In genomic region chr15:27770769-27771554, GRCh38 we compare ENCODE assay signal across 36 cellular contexts.
"Had no signal": no experiment of that assay in that cellular context is flagged by ENCODE, and none has a peak within 500 bp of the region (broad histone marks: within the 10 kb centered on the region; RNA-seq: fewer than 3 reads in every experiment).

No MANE protein-coding gene starts in this region.

- H3K36me3 Mint-ChIP-seq: activated CD4-positive, alpha-beta memory T cell treated with anti-CD3 and anti-CD28 coated beads for 36 hours; activated naive CD8-positive, alpha-beta T cell treated with anti-CD3 and anti-CD28 coated beads for 36 hours had no signal

- FAIRE-seq: astrocyte, TTC549 had no signal

- H3K27ac ChIP-seq: adrenal gland, body of pancreas, brain microvascular endothelial cell, breast epithelium, VCaP had no signal

- H3K27me3 ChIP-seq: adrenal gland, body of pancreas, brain microvascular endothelial cell, breast epithelium had no signal

- H3K4me3 ChIP-seq: adrenal gland, body of pancreas, breast epithelium had no signal

- H3K36me3 ChIP-seq: adrenal gland, brain microvascular endothelial cell, breast epithelium had no signal

- H3K4me1 Mint-ChIP-seq: activated B cell treated with CpG ODN at 0.5 μM for 24 hours; activated naive CD8-positive, alpha-beta T cell treated with anti-CD3 and anti-CD28 coated beads for 36 hours; activated T-helper 17 cell treated with anti-CD3 and anti-CD28 coated beads, Interleukin-2, amount 50 U/mL, for 72 hours had no signal

- DNase-seq: activated B cell treated with CpG ODN at 0.5 μM for 24 hours; activated CD4-positive, alpha-beta memory T cell treated with anti-CD3 and anti-CD28 coated beads for 36 hours; activated CD4-positive, alpha-beta T cell treated with anti-CD3 and anti-CD28 coated beads for 48 hours; activated CD4-positive, alpha-beta T cell treated with anti-CD3 and anti-CD28 coated beads, Interleukin-2, amount 50 U/mL, for 1 hour; activated CD4-positive, alpha-beta T cell treated with anti-CD3 and anti-CD28 coated beads, Interleukin-2, amount 50 U/mL, for 4 hours; activated CD4-positive, CD25-positive, alpha-beta regulatory T cell treated with anti-CD3 and anti-CD28 coated beads, Interleukin-2, amount 50 U/mL, for 72 hours; activated CD8-positive, alpha-beta memory T cell treated with anti-CD3 and anti-CD28 coated beads, Interleukin-2, amount 50 U/mL, for 4 hours; activated CD8-positive, alpha-beta T cell treated with anti-CD3 and anti-CD28 coated beads for 36 hours; activated effector memory CD4-positive, alpha-beta T cell treated with anti-CD3 and anti-CD28 coated beads, Interleukin-2, amount 50 U/mL, for 16 hours; activated gamma-delta T cell treated with Interleukin-2 at 50 U/mL for 16 hours; activated naive CD4-positive, alpha-beta T cell; activated naive CD4-positive, alpha-beta T cell treated with anti-CD3 and anti-CD28 coated beads for 36 hours; activated naive CD4-positive, alpha-beta T cell treated with anti-CD3 and anti-CD28 coated beads, Interleukin-2, amount 50 U/mL, for 16 hours; activated naive CD8-positive, alpha-beta T cell treated with anti-CD3 and anti-CD28 coated beads for 36 hours; activated T-cell treated with anti-CD3 and anti-CD28 coated beads for 4 hours; activated T-cell treated with anti-CD3 and anti-CD28 coated beads, Interleukin-2, amount 50 U/mL, for 1 hour; activated T-cell treated with anti-CD3 and anti-CD28 coated beads, Interleukin-2, amount 50 U/mL, for 4 hours; activated T-cell treated with anti-CD3 and anti-CD28 coated beads, Interleukin-2, amount 50 U/mL, for 72 hours; adrenal gland; amniotic stem cell; aorta; body of pancreas; brain microvascular endothelial cell; central memory CD4-positive, alpha-beta T cell; T-helper 1 cell; T-helper 2 cell; T-helper 9 cell had no signal

- H3K27me3 Mint-ChIP-seq: activated B cell treated with CpG ODN at 0.5 μM for 24 hours; activated CD4-positive, alpha-beta memory T cell treated with anti-CD3 and anti-CD28 coated beads for 36 hours; activated CD8-positive, alpha-beta T cell treated with anti-CD3 and anti-CD28 coated beads for 36 hours; activated T-helper 17 cell treated with anti-CD3 and anti-CD28 coated beads, Interleukin-2, amount 50 U/mL, for 72 hours had no signal

- H3K4me3 Mint-ChIP-seq: activated B cell treated with CpG ODN at 0.5 μM for 24 hours; activated CD4-positive, alpha-beta memory T cell treated with anti-CD3 and anti-CD28 coated beads for 36 hours; activated CD8-positive, alpha-beta T cell treated with anti-CD3 and anti-CD28 coated beads for 36 hours; activated naive CD4-positive, alpha-beta T cell treated with anti-CD3 and anti-CD28 coated beads for 36 hours; activated naive CD8-positive, alpha-beta T cell treated with anti-CD3 and anti-CD28 coated beads for 36 hours; activated T-cell treated with anti-CD3 and anti-CD28 coated beads, Interleukin-2, amount 50 U/mL, for 4 hours; activated T-cell treated with anti-CD3 and anti-CD28 coated beads, Interleukin-2, amount 50 U/mL, for 72 hours; activated T-helper 1 cell treated with anti-CD3 and anti-CD28 coated beads, Interleukin-12 subunit alpha, Interleukin-12 subunit beta, Interleukin-2, Interleukin-4 antibody, amounts not matched to agents 30 ng/mL and 10 ng/mL and 1 ng/mL, durations not matched to agents 14 hours and 24 hours and 36 hours; activated T-helper 17 cell treated with anti-CD3 and anti-CD28 coated beads, Interleukin-2, amount 50 U/mL, for 72 hours; T-helper 1 cell treated with Interleukin-12 subunit alpha and Interleukin-12 subunit beta and Interleukin-4 antibody, amounts not matched to agents 30 μg/mL and 1 μg/mL, for 36 hours; T-helper 2 cell treated with Interferon-gamma antibody and Interleukin-4, amounts not matched to agents 5 μg/mL and 100 μg/mL, for 36 hours had no signal

- H3K9me3 ChIP-seq: adrenal gland, body of pancreas had no signal

- H3K27ac Mint-ChIP-seq: activated B cell treated with CpG ODN at 0.5 μM for 24 hours; activated CD4-positive, alpha-beta memory T cell treated with anti-CD3 and anti-CD28 coated beads for 36 hours; activated CD8-positive, alpha-beta T cell treated with anti-CD3 and anti-CD28 coated beads for 36 hours; activated naive CD4-positive, alpha-beta T cell treated with anti-CD3 and anti-CD28 coated beads for 36 hours; activated naive CD4-positive, alpha-beta T cell treated with anti-CD3 and anti-CD28 coated beads, Interleukin-2, amount 50 U/mL, for 72 hours; activated naive CD8-positive, alpha-beta T cell treated with anti-CD3 and anti-CD28 coated beads for 36 hours; activated T-cell treated with anti-CD3 and anti-CD28 coated beads, Interleukin-2, amount 50 U/mL, for 72 hours; activated T-helper 1 cell treated with anti-CD3 and anti-CD28 coated beads, Interleukin-12 subunit alpha, Interleukin-12 subunit beta, Interleukin-2, Interleukin-4 antibody, amounts not matched to agents 30 ng/mL and 10 ng/mL and 1 ng/mL, durations not matched to agents 14 hours and 24 hours and 36 hours; activated T-helper 17 cell treated with anti-CD3 and anti-CD28 coated beads, Interleukin-2, amount 50 U/mL, for 72 hours; T-helper 1 cell treated with Interleukin-12 subunit alpha and Interleukin-12 subunit beta and Interleukin-4 antibody, amounts not matched to agents 30 μg/mL and 1 μg/mL, for 36 hours; T-helper 2 cell treated with Interferon-gamma antibody and Interleukin-4, amounts not matched to agents 5 μg/mL and 100 μg/mL, for 36 hours had no signal

- H3K4me1 ChIP-seq: adrenal gland, body of pancreas, breast epithelium had no signal

- ATAC-seq: activated CD8-positive, alpha-beta T cell treated with anti-CD3 and anti-CD28 coated beads for 36 hours; activated naive CD4-positive, alpha-beta T cell treated with anti-CD3 and anti-CD28 coated beads, Interleukin-2, amount 50 U/mL, for 72 hours; activated T-cell treated with anti-CD3 and anti-CD28 coated beads, Interleukin-2, amount 50 U/mL, for 4 hours; activated T-cell treated with anti-CD3 and anti-CD28 coated beads, Interleukin-2, amount 50 U/mL, for 72 hours; activated T-helper 17 cell treated with anti-CD3 and anti-CD28 coated beads, Interleukin-2, amount 50 U/mL, for 72 hours; body of pancreas had no signal
